1 cellular context compared by ENCODE assay signal in the genomic region with DNA sequence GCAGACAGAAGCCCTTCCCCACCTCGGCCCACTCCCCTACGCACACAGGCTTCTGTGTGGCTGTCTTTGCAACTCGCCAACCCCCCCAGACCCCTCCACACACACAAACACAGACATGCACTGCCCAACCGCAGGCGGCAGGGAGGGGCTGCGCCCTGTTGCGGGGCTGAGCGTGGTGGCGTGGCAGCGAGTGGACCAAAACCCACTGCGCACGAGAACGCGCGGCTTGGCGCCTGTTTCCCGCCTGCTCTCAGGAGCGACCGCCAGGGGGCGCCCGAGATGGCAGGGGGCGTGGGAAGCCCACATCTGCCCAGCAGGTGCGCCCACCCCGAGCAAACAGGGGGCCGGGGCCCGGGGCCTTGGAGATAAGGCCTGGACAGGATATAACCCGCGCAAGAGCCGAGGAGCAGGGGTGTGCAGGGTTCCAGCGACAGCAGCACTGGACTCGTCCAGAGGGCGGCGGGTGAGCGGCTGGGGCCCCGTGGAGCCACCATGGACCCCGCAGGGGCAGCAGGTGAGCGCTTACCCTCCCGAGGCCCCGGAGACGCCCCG.
A peak's percentile ranks its signal among the peaks of the same experiment; 100 is the strongest.
TF ChIP-seq lines count a peak whose summit lies in the region.

A gene with protein sequence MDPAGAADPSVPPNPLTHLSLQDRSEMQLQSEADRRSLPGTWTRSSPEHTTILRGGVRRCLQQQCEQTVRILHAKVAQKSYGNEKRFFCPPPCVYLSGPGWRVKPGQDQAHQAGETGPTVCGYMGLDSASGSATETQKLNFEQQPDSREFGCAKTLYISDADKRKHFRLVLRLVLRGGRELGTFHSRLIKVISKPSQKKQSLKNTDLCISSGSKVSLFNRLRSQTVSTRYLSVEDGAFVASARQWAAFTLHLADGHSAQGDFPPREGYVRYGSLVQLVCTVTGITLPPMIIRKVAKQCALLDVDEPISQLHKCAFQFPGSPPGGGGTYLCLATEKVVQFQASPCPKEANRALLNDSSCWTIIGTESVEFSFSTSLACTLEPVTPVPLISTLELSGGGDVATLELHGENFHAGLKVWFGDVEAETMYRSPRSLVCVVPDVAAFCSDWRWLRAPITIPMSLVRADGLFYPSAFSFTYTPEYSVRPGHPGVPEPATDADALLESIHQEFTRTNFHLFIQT (plus strand): TSS at position 410 of the 552 bp plus-strand sequence. CDS start 83 bp downstream, at position 493.

TF ChIP-seq in HepG2, 621 proteins besides CTCF, POLR2A, EP300 and RAD21 (continued from another document and continues in another):
- TF ChIP-seq, protein P1, sequence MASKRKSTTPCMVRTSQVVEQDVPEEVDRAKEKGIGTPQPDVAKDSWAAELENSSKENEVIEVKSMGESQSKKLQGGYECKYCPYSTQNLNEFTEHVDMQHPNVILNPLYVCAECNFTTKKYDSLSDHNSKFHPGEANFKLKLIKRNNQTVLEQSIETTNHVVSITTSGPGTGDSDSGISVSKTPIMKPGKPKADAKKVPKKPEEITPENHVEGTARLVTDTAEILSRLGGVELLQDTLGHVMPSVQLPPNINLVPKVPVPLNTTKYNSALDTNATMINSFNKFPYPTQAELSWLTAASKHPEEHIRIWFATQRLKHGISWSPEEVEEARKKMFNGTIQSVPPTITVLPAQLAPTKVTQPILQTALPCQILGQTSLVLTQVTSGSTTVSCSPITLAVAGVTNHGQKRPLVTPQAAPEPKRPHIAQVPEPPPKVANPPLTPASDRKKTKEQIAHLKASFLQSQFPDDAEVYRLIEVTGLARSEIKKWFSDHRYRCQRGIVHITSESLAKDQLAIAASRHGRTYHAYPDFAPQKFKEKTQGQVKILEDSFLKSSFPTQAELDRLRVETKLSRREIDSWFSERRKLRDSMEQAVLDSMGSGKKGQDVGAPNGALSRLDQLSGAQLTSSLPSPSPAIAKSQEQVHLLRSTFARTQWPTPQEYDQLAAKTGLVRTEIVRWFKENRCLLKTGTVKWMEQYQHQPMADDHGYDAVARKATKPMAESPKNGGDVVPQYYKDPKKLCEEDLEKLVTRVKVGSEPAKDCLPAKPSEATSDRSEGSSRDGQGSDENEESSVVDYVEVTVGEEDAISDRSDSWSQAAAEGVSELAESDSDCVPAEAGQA (IDR thresholded peaks at IDR 0.05; ENCODE audit: low read depth) = no peak
- TF ChIP-seq, protein P1 (CRISPR knock-in tag; IDR thresholded peaks at IDR 0.05; ENCODE audit: borderline replicate concordance) = no peak
- TF ChIP-seq ZNF781 (CRISPR knock-in tag; IDR thresholded peaks at IDR 0.05; ENCODE audit: borderline replicate concordance, not compliant biosample characterization) = no peak
- TF ChIP-seq, protein P2, sequence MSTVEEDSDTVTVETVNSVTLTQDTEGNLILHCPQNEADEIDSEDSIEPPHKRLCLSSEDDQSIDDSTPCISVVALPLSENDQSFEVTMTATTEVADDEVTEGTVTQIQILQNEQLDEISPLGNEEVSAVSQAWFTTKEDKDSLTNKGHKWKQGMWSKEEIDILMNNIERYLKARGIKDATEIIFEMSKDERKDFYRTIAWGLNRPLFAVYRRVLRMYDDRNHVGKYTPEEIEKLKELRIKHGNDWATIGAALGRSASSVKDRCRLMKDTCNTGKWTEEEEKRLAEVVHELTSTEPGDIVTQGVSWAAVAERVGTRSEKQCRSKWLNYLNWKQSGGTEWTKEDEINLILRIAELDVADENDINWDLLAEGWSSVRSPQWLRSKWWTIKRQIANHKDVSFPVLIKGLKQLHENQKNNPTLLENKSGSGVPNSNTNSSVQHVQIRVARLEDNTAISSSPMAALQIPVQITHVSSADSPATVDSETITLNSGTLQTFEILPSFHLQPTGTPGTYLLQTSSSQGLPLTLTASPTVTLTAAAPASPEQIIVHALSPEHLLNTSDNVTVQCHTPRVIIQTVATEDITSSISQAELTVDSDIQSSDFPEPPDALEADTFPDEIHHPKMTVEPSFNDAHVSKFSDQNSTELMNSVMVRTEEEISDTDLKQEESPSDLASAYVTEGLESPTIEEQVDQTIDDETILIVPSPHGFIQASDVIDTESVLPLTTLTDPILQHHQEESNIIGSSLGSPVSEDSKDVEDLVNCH (CRISPR knock-in tag; IDR thresholded peaks at IDR 0.05) = no peak
- TF ChIP-seq PTBP1 (IDR thresholded peaks at IDR 0.05; ENCODE audit: low read depth, low read length, poor library complexity, severe bottlenecking) = peak; percentile 18
- TF ChIP-seq, protein P3, sequence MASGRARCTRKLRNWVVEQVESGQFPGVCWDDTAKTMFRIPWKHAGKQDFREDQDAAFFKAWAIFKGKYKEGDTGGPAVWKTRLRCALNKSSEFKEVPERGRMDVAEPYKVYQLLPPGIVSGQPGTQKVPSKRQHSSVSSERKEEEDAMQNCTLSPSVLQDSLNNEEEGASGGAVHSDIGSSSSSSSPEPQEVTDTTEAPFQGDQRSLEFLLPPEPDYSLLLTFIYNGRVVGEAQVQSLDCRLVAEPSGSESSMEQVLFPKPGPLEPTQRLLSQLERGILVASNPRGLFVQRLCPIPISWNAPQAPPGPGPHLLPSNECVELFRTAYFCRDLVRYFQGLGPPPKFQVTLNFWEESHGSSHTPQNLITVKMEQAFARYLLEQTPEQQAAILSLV (CRISPR knock-in tag; IDR thresholded peaks at IDR 0.05; ENCODE audit: borderline replicate concordance) = 0 out of 2 replicates have a peak, but pooled peaks have one; percentile 64
- TF ChIP-seq, protein P4, sequence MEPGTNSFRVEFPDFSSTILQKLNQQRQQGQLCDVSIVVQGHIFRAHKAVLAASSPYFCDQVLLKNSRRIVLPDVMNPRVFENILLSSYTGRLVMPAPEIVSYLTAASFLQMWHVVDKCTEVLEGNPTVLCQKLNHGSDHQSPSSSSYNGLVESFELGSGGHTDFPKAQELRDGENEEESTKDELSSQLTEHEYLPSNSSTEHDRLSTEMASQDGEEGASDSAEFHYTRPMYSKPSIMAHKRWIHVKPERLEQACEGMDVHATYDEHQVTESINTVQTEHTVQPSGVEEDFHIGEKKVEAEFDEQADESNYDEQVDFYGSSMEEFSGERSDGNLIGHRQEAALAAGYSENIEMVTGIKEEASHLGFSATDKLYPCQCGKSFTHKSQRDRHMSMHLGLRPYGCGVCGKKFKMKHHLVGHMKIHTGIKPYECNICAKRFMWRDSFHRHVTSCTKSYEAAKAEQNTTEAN (CRISPR knock-in tag; conservative IDR thresholded peaks at IDR 0.05) = no peak
- TF ChIP-seq, protein P5, sequence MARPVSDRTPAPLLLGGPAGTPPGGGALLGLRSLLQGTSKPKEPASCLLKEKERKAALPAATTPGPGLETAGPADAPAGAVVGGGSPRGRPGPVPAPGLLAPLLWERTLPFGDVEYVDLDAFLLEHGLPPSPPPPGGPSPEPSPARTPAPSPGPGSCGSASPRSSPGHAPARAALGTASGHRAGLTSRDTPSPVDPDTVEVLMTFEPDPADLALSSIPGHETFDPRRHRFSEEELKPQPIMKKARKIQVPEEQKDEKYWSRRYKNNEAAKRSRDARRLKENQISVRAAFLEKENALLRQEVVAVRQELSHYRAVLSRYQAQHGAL (CRISPR knock-in tag; IDR thresholded peaks at IDR 0.05; ENCODE audit: not compliant biosample characterization) = no peak
- no peak for TF ChIP-seq MEIS1 (CRISPR knock-in tag; IDR thresholded peaks at IDR 0.05; ENCODE audit: borderline replicate concordance)
- no peak for TF ChIP-seq REXO4 (CRISPR knock-in tag; IDR thresholded peaks at IDR 0.05; ENCODE audit: borderline replicate concordance)
- TF ChIP-seq, protein P6, sequence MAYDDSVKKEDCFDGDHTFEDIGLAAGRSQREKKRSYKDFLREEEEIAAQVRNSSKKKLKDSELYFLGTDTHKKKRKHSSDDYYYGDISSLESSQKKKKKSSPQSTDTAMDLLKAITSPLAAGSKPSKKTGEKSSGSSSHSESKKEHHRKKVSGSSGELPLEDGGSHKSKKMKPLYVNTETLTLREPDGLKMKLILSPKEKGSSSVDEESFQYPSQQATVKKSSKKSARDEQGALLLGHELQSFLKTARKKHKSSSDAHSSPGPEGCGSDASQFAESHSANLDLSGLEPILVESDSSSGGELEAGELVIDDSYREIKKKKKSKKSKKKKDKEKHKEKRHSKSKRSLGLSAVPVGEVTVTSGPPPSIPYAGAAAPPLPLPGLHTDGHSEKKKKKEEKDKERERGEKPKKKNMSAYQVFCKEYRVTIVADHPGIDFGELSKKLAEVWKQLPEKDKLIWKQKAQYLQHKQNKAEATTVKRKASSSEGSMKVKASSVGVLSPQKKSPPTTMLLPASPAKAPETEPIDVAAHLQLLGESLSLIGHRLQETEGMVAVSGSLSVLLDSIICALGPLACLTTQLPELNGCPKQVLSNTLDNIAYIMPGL (CRISPR knock-in tag; IDR thresholded peaks at IDR 0.05; ENCODE audit: borderline replicate concordance in 1 of 2, low read depth in 1 of 2) = peak; percentile 35 to 39; a peak in 1 of 4 replicates
- TF ChIP-seq, protein P7, sequence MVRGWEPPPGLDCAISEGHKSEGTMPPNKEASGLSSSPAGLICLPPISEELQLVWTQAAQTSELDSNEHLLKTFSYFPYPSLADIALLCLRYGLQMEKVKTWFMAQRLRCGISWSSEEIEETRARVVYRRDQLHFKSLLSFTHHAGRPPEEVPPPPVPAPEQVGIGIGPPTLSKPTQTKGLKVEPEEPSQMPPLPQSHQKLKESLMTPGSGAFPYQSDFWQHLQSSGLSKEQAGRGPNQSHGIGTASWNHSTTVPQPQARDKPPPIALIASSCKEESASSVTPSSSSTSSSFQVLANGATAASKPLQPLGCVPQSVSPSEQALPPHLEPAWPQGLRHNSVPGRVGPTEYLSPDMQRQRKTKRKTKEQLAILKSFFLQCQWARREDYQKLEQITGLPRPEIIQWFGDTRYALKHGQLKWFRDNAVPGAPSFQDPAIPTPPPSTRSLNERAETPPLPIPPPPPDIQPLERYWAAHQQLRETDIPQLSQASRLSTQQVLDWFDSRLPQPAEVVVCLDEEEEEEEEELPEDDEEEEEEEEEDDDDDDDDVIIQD (CRISPR knock-in tag; IDR thresholded peaks at IDR 0.05; ENCODE audit: low read depth) = no peak
- no peak for TF ChIP-seq ISX (CRISPR knock-in tag; conservative IDR thresholded peaks at IDR 0.05)
- peak; percentile 71 for TF ChIP-seq ZNF883 (CRISPR knock-in tag; IDR thresholded peaks at IDR 0.05; ENCODE audit: not compliant biosample characterization)
- TF ChIP-seq FOXC1 (CRISPR knock-in tag; IDR thresholded peaks at IDR 0.05; ENCODE audit: borderline replicate concordance) = 0 out of 2 replicates have a peak, but pooled peaks have one; percentile 31
- no peak for TF ChIP-seq TEAD3 (CRISPR knock-in tag; optimal IDR thresholded peaks at IDR 0.05; ENCODE audit: borderline replicate concordance)
- TF ChIP-seq, protein P8, sequence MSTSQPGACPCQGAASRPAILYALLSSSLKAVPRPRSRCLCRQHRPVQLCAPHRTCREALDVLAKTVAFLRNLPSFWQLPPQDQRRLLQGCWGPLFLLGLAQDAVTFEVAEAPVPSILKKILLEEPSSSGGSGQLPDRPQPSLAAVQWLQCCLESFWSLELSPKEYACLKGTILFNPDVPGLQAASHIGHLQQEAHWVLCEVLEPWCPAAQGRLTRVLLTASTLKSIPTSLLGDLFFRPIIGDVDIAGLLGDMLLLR (CRISPR knock-in tag; IDR thresholded peaks at IDR 0.05) = peak; percentile 51; the same call in 1 of the 2 replicates
- TF ChIP-seq SP1 (IDR thresholded peaks at IDR 0.05) = no peak
- peak; percentile 34 for TF ChIP-seq SP1 (CRISPR knock-in tag; IDR thresholded peaks at IDR 0.05)
- no peak for TF ChIP-seq EHMT2 (IDR thresholded peaks at IDR 0.05; ENCODE audit: borderline replicate concordance, low read depth, low read length)
- TF ChIP-seq, protein P9, sequence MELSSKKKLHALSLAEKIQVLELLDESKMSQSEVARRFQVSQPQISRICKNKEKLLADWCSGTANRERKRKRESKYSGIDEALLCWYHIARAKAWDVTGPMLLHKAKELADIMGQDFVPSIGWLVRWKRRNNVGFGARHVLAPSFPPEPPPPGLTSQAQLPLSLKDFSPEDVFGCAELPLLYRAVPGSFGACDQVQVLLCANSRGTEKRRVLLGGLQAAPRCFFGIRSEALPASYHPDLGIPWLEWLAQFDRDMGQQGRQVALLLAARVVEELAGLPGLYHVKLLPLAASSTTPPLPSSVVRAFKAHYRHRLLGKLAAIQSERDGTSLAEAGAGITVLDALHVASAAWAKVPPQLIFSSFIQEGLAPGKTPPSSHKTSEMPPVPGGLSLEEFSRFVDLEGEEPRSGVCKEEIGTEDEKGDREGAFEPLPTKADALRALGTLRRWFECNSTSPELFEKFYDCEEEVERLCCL (CRISPR knock-in tag; IDR thresholded peaks at IDR 0.05; ENCODE audit: borderline replicate concordance) = no peak
- TF ChIP-seq SRSF9 (IDR thresholded peaks at IDR 0.05; ENCODE audit: borderline replicate concordance, insufficient read depth, low read depth, low read length, poor library complexity, severe bottlenecking) = no peak
- TF ChIP-seq, protein P10, sequence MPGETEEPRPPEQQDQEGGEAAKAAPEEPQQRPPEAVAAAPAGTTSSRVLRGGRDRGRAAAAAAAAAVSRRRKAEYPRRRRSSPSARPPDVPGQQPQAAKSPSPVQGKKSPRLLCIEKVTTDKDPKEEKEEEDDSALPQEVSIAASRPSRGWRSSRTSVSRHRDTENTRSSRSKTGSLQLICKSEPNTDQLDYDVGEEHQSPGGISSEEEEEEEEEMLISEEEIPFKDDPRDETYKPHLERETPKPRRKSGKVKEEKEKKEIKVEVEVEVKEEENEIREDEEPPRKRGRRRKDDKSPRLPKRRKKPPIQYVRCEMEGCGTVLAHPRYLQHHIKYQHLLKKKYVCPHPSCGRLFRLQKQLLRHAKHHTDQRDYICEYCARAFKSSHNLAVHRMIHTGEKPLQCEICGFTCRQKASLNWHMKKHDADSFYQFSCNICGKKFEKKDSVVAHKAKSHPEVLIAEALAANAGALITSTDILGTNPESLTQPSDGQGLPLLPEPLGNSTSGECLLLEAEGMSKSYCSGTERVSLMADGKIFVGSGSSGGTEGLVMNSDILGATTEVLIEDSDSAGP (CRISPR knock-in tag; IDR thresholded peaks at IDR 0.05; ENCODE audit: borderline replicate concordance) = no peak
- 0 out of 2 replicates have a peak, but pooled peaks have one; percentile 42 for TF ChIP-seq ATF7-NPFF (CRISPR knock-in tag; IDR thresholded peaks at IDR 0.05; ENCODE audit: low read depth)
